Comparison of ENCODE assay signal across 1 cellular context in genomic region chr17:71828182-71828596, GRCh38.
TF ChIP-seq lines count a peak whose summit lies in the region.

No MANE protein-coding gene starts in this region.

TF ChIP-seq in SK-N-SH treated with all-trans-retinoic acid at 6 μM for 48 hours, 23 proteins besides CTCF, POLR2A, EP300 and RAD21 (continued from another document):
- TF ChIP-seq SNAI2 (CRISPR knock-in tag; IDR thresholded peaks at IDR 0.05) = no peak; the same call in 1 of the 2 replicates
